ENCODE assay signal across 1 cellular context in genomic region chr7:127585044-127585953, GRCh38.
A peak's percentile ranks its signal among the peaks of the same experiment; 100 is the strongest.
TF ChIP-seq lines count a peak whose summit lies in the region.

A gene with protein sequence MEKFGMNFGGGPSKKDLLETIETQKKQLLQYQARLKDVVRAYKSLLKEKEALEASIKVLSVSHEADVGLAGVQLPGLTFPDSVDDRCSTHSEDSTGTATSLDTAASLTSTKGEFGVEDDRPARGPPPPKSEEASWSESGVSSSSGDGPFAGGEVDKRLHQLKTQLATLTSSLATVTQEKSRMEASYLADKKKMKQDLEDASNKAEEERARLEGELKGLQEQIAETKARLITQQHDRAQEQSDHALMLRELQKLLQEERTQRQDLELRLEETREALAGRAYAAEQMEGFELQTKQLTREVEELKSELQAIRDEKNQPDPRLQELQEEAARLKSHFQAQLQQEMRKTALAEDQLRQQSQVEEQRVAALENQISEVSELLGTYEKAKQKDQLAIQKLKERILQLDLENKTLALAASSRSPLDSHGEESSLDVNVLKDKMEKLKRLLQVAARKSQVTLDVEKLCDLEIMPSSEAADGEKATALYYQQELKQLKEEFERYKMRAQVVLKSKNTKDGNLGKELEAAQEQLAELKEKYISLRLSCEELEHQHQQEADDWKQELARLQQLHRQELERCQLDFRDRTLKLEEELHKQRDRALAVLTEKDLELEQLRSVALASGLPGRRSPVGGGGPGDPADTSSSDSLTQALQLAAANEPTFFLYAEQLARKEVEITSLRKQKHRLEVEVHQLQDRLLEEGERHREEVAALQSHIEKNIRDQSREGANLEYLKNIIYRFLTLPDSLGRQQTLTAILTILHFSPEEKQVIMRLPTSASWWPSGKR (minus strand): TSS chr7:127585596. CDS start chr7:127585182, 414 bp downstream.

TF ChIP-seq in HepG2, 621 proteins besides CTCF, POLR2A, EP300 and RAD21 (continued from another document and continues in another):
- TF ChIP-seq ZNF260 (CRISPR knock-in tag; IDR thresholded peaks at IDR 0.05; ENCODE audit: borderline replicate concordance, low read depth) (no peak), YY1 (IDR thresholded peaks at IDR 0.05; ENCODE audit: insufficient read depth, insufficient replicate concordance, low read depth, low read length) (peak; percentile 67), MAX (IDR thresholded peaks at IDR 0.05) (peak; percentile 87), KAT7 (CRISPR knock-in tag; IDR thresholded peaks at IDR 0.05; ENCODE audit: borderline replicate concordance) (no peak), REXO4 (CRISPR knock-in tag; IDR thresholded peaks at IDR 0.05; ENCODE audit: borderline replicate concordance) (no peak), ZNF350 (CRISPR knock-in tag; IDR thresholded peaks at IDR 0.05; ENCODE audit: borderline replicate concordance, low read depth) (peak; percentile 71; the same call in 1 of the 2 replicates), NR2C2 (CRISPR knock-in tag; IDR thresholded peaks at IDR 0.05; ENCODE audit: borderline replicate concordance) (peak; percentile 34; the same call in 1 of the 2 replicates), NBN (conservative IDR thresholded peaks at IDR 0.05) (no peak), ZBTB34 (CRISPR knock-in tag; IDR thresholded peaks at IDR 0.05) (no peak), ATF1 (CRISPR knock-in tag; IDR thresholded peaks at IDR 0.05) (peak; percentile 92), MXD3 (CRISPR knock-in tag; IDR thresholded peaks at IDR 0.05) (peak; percentile 42; the same call in 1 of the 2 replicates), ATF2 (CRISPR knock-in tag; IDR thresholded peaks at IDR 0.05) (peak; percentile 57; the same call in 1 of the 2 replicates), ATRX (CRISPR knock-in tag; IDR thresholded peaks at IDR 0.05; ENCODE audit: borderline replicate concordance) (no peak), CCDC6 (CRISPR knock-in tag; IDR thresholded peaks at IDR 0.05) (no peak), BRCA1 (CRISPR knock-in tag; IDR thresholded peaks at IDR 0.05) (no peak), CREM (IDR thresholded peaks at IDR 0.05) (peak; percentile 88), CREM (CRISPR knock-in tag; IDR thresholded peaks at IDR 0.05) (no peak), SUZ12 (IDR thresholded peaks at IDR 0.05; ENCODE audit: low read depth, low read length) (no peak), FOSL2 (CRISPR knock-in tag; IDR thresholded peaks at IDR 0.05) (peak; percentile 19; the same call in 1 of the 2 replicates), MYC (CRISPR knock-in tag; IDR thresholded peaks at IDR 0.05; ENCODE audit: borderline replicate concordance) (no peak; the same call in none of the 2 replicates), GPBP1L1 (CRISPR knock-in tag; IDR thresholded peaks at IDR 0.05) (no peak), ZBTB37 (CRISPR knock-in tag; IDR thresholded peaks at IDR 0.05) (no peak), TP53 (CRISPR knock-in tag; conservative IDR thresholded peaks at IDR 0.05) (no peak), THAP9 (CRISPR knock-in tag; IDR thresholded peaks at IDR 0.05; ENCODE audit: borderline replicate concordance) (peak; percentile 66; the same call in 1 of the 2 replicates), ZNF781 (CRISPR knock-in tag; IDR thresholded peaks at IDR 0.05; ENCODE audit: borderline replicate concordance, not compliant biosample characterization) (no peak), ATF7 (IDR thresholded peaks at IDR 0.05) (peak; percentile 91), ATF7 (CRISPR knock-in tag; IDR thresholded peaks at IDR 0.05) (peak; percentile 84), ZNF263 (CRISPR knock-in tag; IDR thresholded peaks at IDR 0.05) (no peak), MXD1 (CRISPR knock-in tag; IDR thresholded peaks at IDR 0.05) (peak; percentile 82), HOXA5 (CRISPR knock-in tag; IDR thresholded peaks at IDR 0.05) (peak; percentile 70; the same call in 1 of the 2 replicates), ZNF556 (CRISPR knock-in tag; IDR thresholded peaks at IDR 0.05; ENCODE audit: borderline replicate concordance) (peak; percentile 76; the same call in 1 of the 2 replicates), NCOA5 (CRISPR knock-in tag; IDR thresholded peaks at IDR 0.05) (no peak), ZIK1 (CRISPR knock-in tag; IDR thresholded peaks at IDR 0.05; ENCODE audit: borderline replicate concordance, low read depth) (no peak; the same call in 1 of the 2 replicates), AGO1 (IDR thresholded peaks at IDR 0.05; ENCODE audit: low read depth, low read length, poor library complexity, severe bottlenecking) (peak; percentile 40), CBX2 (IDR thresholded peaks at IDR 0.05; ENCODE audit: low read depth, low read length) (no peak), CBX2 (CRISPR knock-in tag; IDR thresholded peaks at IDR 0.05; ENCODE audit: low read depth) (no peak)
- TF ChIP-seq, protein P1, sequence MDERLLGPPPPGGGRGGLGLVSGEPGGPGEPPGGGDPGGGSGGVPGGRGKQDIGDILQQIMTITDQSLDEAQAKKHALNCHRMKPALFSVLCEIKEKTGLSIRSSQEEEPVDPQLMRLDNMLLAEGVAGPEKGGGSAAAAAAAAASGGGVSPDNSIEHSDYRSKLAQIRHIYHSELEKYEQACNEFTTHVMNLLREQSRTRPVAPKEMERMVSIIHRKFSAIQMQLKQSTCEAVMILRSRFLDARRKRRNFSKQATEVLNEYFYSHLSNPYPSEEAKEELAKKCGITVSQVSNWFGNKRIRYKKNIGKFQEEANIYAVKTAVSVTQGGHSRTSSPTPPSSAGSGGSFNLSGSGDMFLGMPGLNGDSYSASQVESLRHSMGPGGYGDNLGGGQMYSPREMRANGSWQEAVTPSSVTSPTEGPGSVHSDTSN (CRISPR knock-in tag; IDR thresholded peaks at IDR 0.05): no peak
- TF ChIP-seq, protein P2, sequence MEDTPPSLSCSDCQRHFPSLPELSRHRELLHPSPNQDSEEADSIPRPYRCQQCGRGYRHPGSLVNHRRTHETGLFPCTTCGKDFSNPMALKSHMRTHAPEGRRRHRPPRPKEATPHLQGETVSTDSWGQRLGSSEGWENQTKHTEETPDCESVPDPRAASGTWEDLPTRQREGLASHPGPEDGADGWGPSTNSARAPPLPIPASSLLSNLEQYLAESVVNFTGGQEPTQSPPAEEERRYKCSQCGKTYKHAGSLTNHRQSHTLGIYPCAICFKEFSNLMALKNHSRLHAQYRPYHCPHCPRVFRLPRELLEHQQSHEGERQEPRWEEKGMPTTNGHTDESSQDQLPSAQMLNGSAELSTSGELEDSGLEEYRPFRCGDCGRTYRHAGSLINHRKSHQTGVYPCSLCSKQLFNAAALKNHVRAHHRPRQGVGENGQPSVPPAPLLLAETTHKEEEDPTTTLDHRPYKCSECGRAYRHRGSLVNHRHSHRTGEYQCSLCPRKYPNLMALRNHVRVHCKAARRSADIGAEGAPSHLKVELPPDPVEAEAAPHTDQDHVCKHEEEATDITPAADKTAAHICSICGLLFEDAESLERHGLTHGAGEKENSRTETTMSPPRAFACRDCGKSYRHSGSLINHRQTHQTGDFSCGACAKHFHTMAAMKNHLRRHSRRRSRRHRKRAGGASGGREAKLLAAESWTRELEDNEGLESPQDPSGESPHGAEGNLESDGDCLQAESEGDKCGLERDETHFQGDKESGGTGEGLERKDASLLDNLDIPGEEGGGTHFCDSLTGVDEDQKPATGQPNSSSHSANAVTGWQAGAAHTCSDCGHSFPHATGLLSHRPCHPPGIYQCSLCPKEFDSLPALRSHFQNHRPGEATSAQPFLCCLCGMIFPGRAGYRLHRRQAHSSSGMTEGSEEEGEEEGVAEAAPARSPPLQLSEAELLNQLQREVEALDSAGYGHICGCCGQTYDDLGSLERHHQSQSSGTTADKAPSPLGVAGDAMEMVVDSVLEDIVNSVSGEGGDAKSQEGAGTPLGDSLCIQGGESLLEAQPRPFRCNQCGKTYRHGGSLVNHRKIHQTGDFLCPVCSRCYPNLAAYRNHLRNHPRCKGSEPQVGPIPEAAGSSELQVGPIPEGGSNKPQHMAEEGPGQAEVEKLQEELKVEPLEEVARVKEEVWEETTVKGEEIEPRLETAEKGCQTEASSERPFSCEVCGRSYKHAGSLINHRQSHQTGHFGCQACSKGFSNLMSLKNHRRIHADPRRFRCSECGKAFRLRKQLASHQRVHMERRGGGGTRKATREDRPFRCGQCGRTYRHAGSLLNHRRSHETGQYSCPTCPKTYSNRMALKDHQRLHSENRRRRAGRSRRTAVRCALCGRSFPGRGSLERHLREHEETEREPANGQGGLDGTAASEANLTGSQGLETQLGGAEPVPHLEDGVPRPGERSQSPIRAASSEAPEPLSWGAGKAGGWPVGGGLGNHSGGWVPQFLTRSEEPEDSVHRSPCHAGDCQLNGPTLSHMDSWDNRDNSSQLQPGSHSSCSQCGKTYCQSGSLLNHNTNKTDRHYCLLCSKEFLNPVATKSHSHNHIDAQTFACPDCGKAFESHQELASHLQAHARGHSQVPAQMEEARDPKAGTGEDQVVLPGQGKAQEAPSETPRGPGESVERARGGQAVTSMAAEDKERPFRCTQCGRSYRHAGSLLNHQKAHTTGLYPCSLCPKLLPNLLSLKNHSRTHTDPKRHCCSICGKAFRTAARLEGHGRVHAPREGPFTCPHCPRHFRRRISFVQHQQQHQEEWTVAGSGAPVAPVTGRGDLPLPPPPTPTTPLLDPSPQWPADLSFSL (CRISPR knock-in tag; IDR thresholded peaks at IDR 0.05): no peak
